18 cellular contexts compared by ENCODE assay signal in the genomic region with DNA sequence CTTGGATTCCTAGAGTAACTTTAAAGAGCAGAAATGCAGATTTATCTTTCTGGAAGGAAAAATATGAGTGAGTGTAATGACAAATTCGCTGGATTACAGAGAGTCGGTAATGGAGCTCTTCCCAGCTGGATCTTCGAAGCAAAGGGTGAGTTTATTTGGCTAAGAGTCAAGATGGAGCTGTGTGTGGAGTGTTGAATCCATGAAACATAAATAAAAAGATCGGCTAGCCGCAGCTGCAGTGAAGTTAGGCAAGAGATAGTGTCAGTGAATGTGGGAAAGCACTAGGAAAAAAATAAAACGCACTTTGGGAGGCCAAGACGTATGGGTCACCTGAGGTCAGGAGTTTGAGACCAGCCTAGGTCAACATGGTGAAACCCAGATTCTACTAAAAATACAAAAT. TPM values are rescaled to one million over a fixed set of nuclear protein-coding genes. Genes with fewer than 3 reads are reported as not detected.
DNase-seq lines count a peak whose midpoint lies in the region; ATAC-seq and TF ChIP-seq lines count a peak whose summit lies in the region.
"Had no signal": no experiment of that assay in that cellular context is flagged by ENCODE, and none has a peak within 500 bp of the region (broad histone marks: within the 10 kb centered on the region; RNA-seq: fewer than 3 reads in every experiment).

No MANE protein-coding gene starts in this region.

- H3K9me3 ChIP-seq in gastroesophageal sphincter: no peaks in the 10 kb centered on the region
- H3K9me3 ChIP-seq: A549 had no signal

- TF ChIP-seq CTCF in cardiac fibroblast (IDR thresholded peaks at IDR 0.05; ENCODE audit: low read depth, low read length): no peak
- no peak for TF ChIP-seq CTCF in gastroesophageal sphincter (IDR thresholded peaks at IDR 0.05)

- peaks cover 0 to 4% (median 3%) of the 10 kb centered on the region in 3 donors for H3K4me1 ChIP-seq in gastroesophageal sphincter
- H3K4me1 ChIP-seq: A549 had no signal

- TF ChIP-seq POLR2A in gastroesophageal sphincter (IDR thresholded peaks at IDR 0.05): no peak

- DNase-seq in HCEC 1CT (peak; percentile 43), cardiac fibroblast (ENCODE audit: low read depth in 2 of 2) (peak; percentile 16 to 41), smooth muscle cell of the brain vasculature (ENCODE audit: low read depth, low spot score) (peak; percentile 6)
- DNase-seq in stimulated activated naive CD4-positive, alpha-beta T cell treated with Interleukin-2 at 50 U/mL for 16 hours (lab: John Stamatoyannopoulos, UW): no peak
- DNase-seq: DMS79, KG1, NCI-H1417, NCI-H187, NCI-H2107, NCI-H510A, NCI-H774, SHP77 had no signal

- H3K36me3 ChIP-seq in gastroesophageal sphincter: no peaks in the 10 kb centered on the region

- 5 to 17% methylated on average over 6 to 7 of the region's 7 CpGs for WGBS in gastroesophageal sphincter (ENCODE audit: low coverage in 1 of 2), 2 donors

- no peaks in the 10 kb centered on the region for H3K27me3 ChIP-seq in gastroesophageal sphincter

- H3K4me3 ChIP-seq in cardiac fibroblast (replicated peaks in 1 of 2; ENCODE audit: low read depth in 2 of 2, low read length in 2 of 2) (no peak overlapping the region), gastroesophageal sphincter (no peak overlapping the region)
- H3K4me3 ChIP-seq: A549 had no signal

- TF ChIP-seq EP300 in gastroesophageal sphincter (IDR thresholded peaks at IDR 0.05): no peak

- peak; percentile 25 for ATAC-seq in gastroesophageal sphincter
- ATAC-seq in HG03097 (IDR thresholded peaks at IDR 0.05; ENCODE audit: low FRiP score, unreplicated experiment): no peak
- ATAC-seq in GM21737 (IDR thresholded peaks at IDR 0.05; ENCODE audit: unreplicated experiment): no peak
- ATAC-seq: A549, HepG2 had no signal

- H3K27ac ChIP-seq in gastroesophageal sphincter: no peak overlapping the region
- H3K27ac ChIP-seq: A549, C4-2B had no signal

RNA-seq across cellular contexts. Expression of a gene that starts 10.3 kb away (rescaled TPM):
- 1 to 10 TPM; 3.1 to 7.4 (median 6.2) TPM for total RNA-seq in gastroesophageal sphincter
- total RNA-seq: HepG2 had no signal
